ENCODE assay signal across 11 cellular contexts in genomic region chr22:24292202-24292830, GRCh38. TPM values are rescaled to one million over a fixed set of nuclear protein-coding genes. Genes with fewer than 3 reads are reported as not detected.
DNase-seq lines count a peak whose midpoint lies in the region; ATAC-seq and TF ChIP-seq lines count a peak whose summit lies in the region.
"Not testable (repeated sequence)": the region's sequence is repeated elsewhere in the genome, so short reads cannot be mapped to it uniquely, and the experiment has no call there.
"Had no signal": no experiment of that assay in that cellular context is flagged by ENCODE, and none has a peak within 500 bp of the region (broad histone marks: within the 10 kb centered on the region; RNA-seq: fewer than 3 reads in every experiment).

No MANE protein-coding gene starts in this region.

- H3K4me3 Mint-ChIP-seq in stimulated activated naive CD8-positive, alpha-beta T cell treated with anti-CD3 and anti-CD28 coated beads, Interleukin-15, Interleukin-2, amounts not matched to agents 100 ng/mL and 50 ng/mL, for 24 hours: not testable (repeated sequence)

- H3K27me3 ChIP-seq in colonic mucosa; left ventricle myocardium inferior (ENCODE audit: low read depth); right lobe of liver; parathyroid adenoma (ENCODE audit: control insufficient read depth, insufficient read depth, low read length); upper lobe of left lung: not testable (repeated sequence)

- H3K36me3 Mint-ChIP-seq in stimulated activated naive CD8-positive, alpha-beta T cell treated with anti-CD3 and anti-CD28 coated beads, Interleukin-15, Interleukin-2, amounts not matched to agents 100 ng/mL and 50 ng/mL, for 24 hours (ENCODE audit: low read depth): not testable (repeated sequence)

- 30% methylated on average over 2 of the region's 3 CpGs for WGBS in right lobe of liver (ENCODE audit: insufficient coverage, low coverage, low lambda C conversion rate, missing lambda C conversion rate)
- WGBS in upper lobe of left lung, 2 donors: 71 to 73% methylated on average over 3 of the region's 3 CpGs

- not testable (repeated sequence) for H3K36me3 ChIP-seq in colonic mucosa; left ventricle myocardium inferior; right lobe of liver; parathyroid adenoma (ENCODE audit: control insufficient read depth, insufficient read depth, low read length); upper lobe of left lung

- not testable (repeated sequence) for TF ChIP-seq CTCF in VCaP (conservative IDR thresholded peaks at IDR 0.05); colonic mucosa (IDR thresholded peaks at IDR 0.05); left ventricle myocardium inferior (IDR thresholded peaks at IDR 0.05; ENCODE audit: borderline replicate concordance); right lobe of liver (IDR thresholded peaks at IDR 0.05); parathyroid adenoma (IDR thresholded peaks at IDR 0.05); upper lobe of left lung (IDR thresholded peaks at IDR 0.05)

- not testable (repeated sequence) for H3K4me1 ChIP-seq in colonic mucosa, parathyroid adenoma
- H3K4me1 ChIP-seq in left ventricle myocardium inferior (peaks cover 79% of the 10 kb centered on the region), right lobe of liver (peaks cover 0 to 52% (median 22%) of the 10 kb centered on the region in 4 donors), upper lobe of left lung (peaks cover 31 to 42% (median 37%) of the 10 kb centered on the region in 4 donors)

- TF ChIP-seq EP300 in upper lobe of left lung (IDR thresholded peaks at IDR 0.05): not testable (repeated sequence)

- H3K79me2 ChIP-seq in parathyroid adenoma: not testable (repeated sequence)

- H3K4me2 ChIP-seq in parathyroid adenoma (ENCODE audit: low read length): peak overlapping the region; percentile 26

- not testable (repeated sequence) for H2AFZ ChIP-seq in parathyroid adenoma

- not testable (repeated sequence) for H3K4me3 ChIP-seq in colonic mucosa; left ventricle myocardium inferior; right lobe of liver; parathyroid adenoma (ENCODE audit: low read depth, low read length); upper lobe of left lung

- H3K27ac Mint-ChIP-seq in stimulated activated naive CD8-positive, alpha-beta T cell treated with anti-CD3 and anti-CD28 coated beads, Interleukin-15, Interleukin-2, amounts not matched to agents 100 ng/mL and 50 ng/mL, for 24 hours: peak overlapping the region; percentile 36

- H3K4me1 Mint-ChIP-seq in stimulated activated naive CD8-positive, alpha-beta T cell treated with anti-CD3 and anti-CD28 coated beads, Interleukin-15, Interleukin-2, amounts not matched to agents 100 ng/mL and 50 ng/mL, for 24 hours (ENCODE audit: low read depth): peaks cover 40% of the 10 kb centered on the region

- peak; percentile 47 to 74 (median 57) for ATAC-seq in right lobe of liver
- not testable (repeated sequence) for ATAC-seq in upper lobe of left lung (ENCODE audit: low FRiP score in 2 of 2)

- TF ChIP-seq POLR2A in right lobe of liver (IDR thresholded peaks at IDR 0.05); upper lobe of left lung (IDR thresholded peaks at IDR 0.05): not testable (repeated sequence)

- not testable (repeated sequence) for H3K9me3 Mint-ChIP-seq in stimulated activated naive CD8-positive, alpha-beta T cell treated with anti-CD3 and anti-CD28 coated beads, Interleukin-15, Interleukin-2, amounts not matched to agents 100 ng/mL and 50 ng/mL, for 24 hours

- not testable (repeated sequence) for DNase-seq in colonic mucosa, left ventricle myocardium inferior, right lobe of liver, upper lobe of left lung

- not testable (repeated sequence) for H3K27me3 Mint-ChIP-seq in stimulated activated naive CD8-positive, alpha-beta T cell treated with anti-CD3 and anti-CD28 coated beads, Interleukin-15, Interleukin-2, amounts not matched to agents 100 ng/mL and 50 ng/mL, for 24 hours

- not testable (repeated sequence) for H3K9me3 ChIP-seq in colonic mucosa; left ventricle myocardium inferior (replicated peaks); right lobe of liver; parathyroid adenoma (ENCODE audit: control insufficient read depth, low read length); upper lobe of left lung

- intact Hi-C loops in colonic mucosa (cut with DNase I); left ventricle myocardium inferior (cut with micrococcal nuclease); right lobe of liver (cut with DNase I): not testable (repeated sequence)

- H3K9ac ChIP-seq in colonic mucosa (ENCODE audit: low read depth in 2 of 2, low read length in 2 of 2); parathyroid adenoma: not testable (repeated sequence)

- H3K27ac ChIP-seq in VCaP: peak overlapping the region; percentile 90
- H3K27ac ChIP-seq in colonic mucosa: peak overlapping the region; percentile 45
- peak overlapping the region; percentile 88 for H3K27ac ChIP-seq in left ventricle myocardium inferior (replicated peaks)
- peak overlapping the region; percentile 75 to 97 (median 94) for H3K27ac ChIP-seq in right lobe of liver
- not testable (repeated sequence) for H3K27ac ChIP-seq in parathyroid adenoma
- H3K27ac ChIP-seq in upper lobe of left lung: peak overlapping the region in 3 of 4 donors; percentile 19 to 39 (median 39)

RNA-seq across cellular contexts. Expression of gene SPECC1L, which starts 21.7 kb away (rescaled TPM):
- total RNA-seq in colonic mucosa: 10 to 100 TPM; 45.3 to 55.3 TPM
- 51.9 TPM for total RNA-seq in left ventricle myocardium inferior
- 10 to 100 TPM; 16.3 to 26.4 (median 24.2) TPM for total RNA-seq in right lobe of liver
- total RNA-seq in upper lobe of left lung: 10 to 100 TPM; 37.7 to 80.6 (median 62.3) TPM

RNA-seq across cellular contexts. Expression of gene GGT5, which starts 47.4 kb away (rescaled TPM):
- total RNA-seq in colonic mucosa: 1 to 10 TPM; 2.6 to 3.7 TPM
- 21.1 TPM for total RNA-seq in left ventricle myocardium inferior
- 10 to 100 TPM in 5 of 6 experiments, 1 to 10 TPM in 1; 8.5 to 34.7 (median 22.0) TPM for total RNA-seq in right lobe of liver
- 10 to 100 TPM in 5 of 6 donors, 1 to 10 TPM in 1; 4.2 to 47.4 (median 29.6) TPM for total RNA-seq in upper lobe of left lung
- total RNA-seq: CD4-positive, alpha-beta T cell; GM23338; HT1080; PC-9 had no signal
